ENCODE assay signal across 14 cellular contexts in the genomic region with DNA sequence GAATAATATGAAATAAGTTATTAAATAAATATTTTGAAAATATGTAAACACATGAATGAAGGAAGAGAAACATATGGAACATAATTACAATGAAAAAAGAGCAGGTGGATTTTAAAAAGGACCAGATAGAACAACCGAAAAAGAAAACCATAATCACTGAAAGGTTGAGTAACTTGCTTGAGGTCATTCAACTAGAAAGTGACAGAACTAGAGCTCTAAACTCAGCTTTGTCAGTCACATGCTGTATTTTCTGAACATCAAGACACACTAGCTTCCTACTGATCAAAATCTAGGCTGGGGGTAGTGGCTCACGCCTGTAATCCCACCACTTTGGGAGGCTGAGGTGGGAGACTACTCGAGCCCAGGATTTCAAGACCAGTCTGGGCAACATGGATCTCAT.
DNase-seq lines count a peak whose midpoint lies in the region; ATAC-seq and TF ChIP-seq lines count a peak whose summit lies in the region.
"Had no signal": no experiment of that assay in that cellular context is flagged by ENCODE, and none has a peak within 500 bp of the region (broad histone marks: within the 10 kb centered on the region; RNA-seq: fewer than 3 reads in every experiment).

No MANE protein-coding gene starts in this region.

- DNase-seq in GM10266 (ENCODE audit: extremely low spot score) (peak; percentile 39), cortex of kidney (lab: John Stamatoyannopoulos, UW) (no peak)
- DNase-seq: adrenal gland, HCEC 1CT, NCI-H82, SJCRH30, transverse colon, WERI-Rb-1 had no signal

- no peak for TF ChIP-seq CTCF in GM10266 (IDR thresholded peaks at IDR 0.05; ENCODE audit: control insufficient read depth, insufficient read depth, low read depth, missing control alignments)

- peak; percentile 84 for ATAC-seq in GM19395 (IDR thresholded peaks at IDR 0.05; ENCODE audit: unreplicated experiment)
- ATAC-seq in HG02678 (IDR thresholded peaks at IDR 0.05; ENCODE audit: unreplicated experiment): peak; percentile 80
- peak; percentile 84 for ATAC-seq in HG03354 (IDR thresholded peaks at IDR 0.05; ENCODE audit: poor library complexity, severe bottlenecking, unreplicated experiment)
- no peak for ATAC-seq in activated CD4-positive, CD25-positive, alpha-beta regulatory T cell treated with anti-CD3 and anti-CD28 coated beads, Interleukin-2, amount 50 U/mL, for 24 hours
- no peak for ATAC-seq in HG03439 (IDR thresholded peaks at IDR 0.05; ENCODE audit: unreplicated experiment)
- ATAC-seq in GM19324 (IDR thresholded peaks at IDR 0.05; ENCODE audit: low FRiP score, unreplicated experiment): no peak

Comparison
In these comparisons a context has a peak if more than half of its experiments do, and no peak if none do; other contexts are left out.
1. ATAC-seq: peak in GM19395 (single experiment), HG02678 (single experiment) and HG03354 (single experiment); none in activated CD4-positive, CD25-positive, alpha-beta regulatory T cell treated with anti-CD3 and anti-CD28 coated beads, Interleukin-2, amount 50 U/mL, for 24 hours (0 of 2), HG03439 (single experiment) and GM19324 (single experiment).